8 cellular contexts compared by ENCODE assay signal in the genomic region with DNA sequence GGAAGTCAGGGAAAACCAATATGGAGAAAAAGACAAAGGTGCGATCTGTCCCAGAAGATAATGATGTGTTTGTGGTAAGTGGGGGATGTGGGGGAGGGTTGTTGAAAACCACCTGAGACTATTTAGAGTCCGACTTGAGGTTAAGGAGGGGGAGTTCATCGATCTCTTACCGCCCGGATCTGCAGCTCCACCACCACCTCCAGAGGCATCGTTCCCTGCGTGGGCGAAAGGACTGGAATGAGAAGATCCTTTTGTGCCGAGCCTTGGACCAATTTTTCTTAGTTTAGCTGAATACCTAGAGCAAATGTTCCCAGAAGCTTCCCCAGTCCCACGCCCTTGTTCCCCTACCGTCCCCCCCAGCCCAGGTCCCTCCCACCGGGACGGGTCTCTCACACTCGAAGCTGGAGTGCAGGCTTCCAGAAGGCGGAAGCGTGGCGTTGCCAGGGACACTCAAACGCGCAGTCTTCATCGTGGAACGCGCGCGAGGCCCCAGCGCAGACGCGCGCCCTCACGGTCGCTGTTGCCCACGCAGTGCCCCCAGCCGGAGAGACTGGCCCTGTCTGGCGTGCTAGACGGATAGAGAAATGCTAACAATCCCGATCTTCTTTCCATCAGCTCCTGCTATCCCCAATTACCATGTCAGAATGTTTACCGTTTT. TPM values are rescaled to one million over a fixed set of nuclear protein-coding genes. Genes with fewer than 3 reads are reported as not detected.
DNase-seq lines count a peak whose midpoint lies in the region; ATAC-seq, FAIRE-seq and TF ChIP-seq lines count a peak whose summit lies in the region.

Gene SPATA6L (minus strand): TSS at position 439 of the 658 bp plus-strand sequence. CDS start 230 bp downstream, at position 209.

- in situ Hi-C loops in ACHN (cut with HindIII; ENCODE audit: low pct_ligation_motif_present, low pct_unique_long_range_greater_than_20kb, low sequenced_read_pairs) = no loop called here
- in situ Hi-C loops in HepG2 (cut with HindIII; ENCODE audit: extremely low pct_ligation_motif_present, low pct_unique_long_range_greater_than_20kb) = loop anchor here (5.0 kb wide), 1 partner anchor 66 kb away; no protein-coding TSS in a partner anchor

- FAIRE-seq in GM19239 (lab: Jason Lieb, UNC) = peak; percentile 68
- no peak for FAIRE-seq in HepG2 (lab: Jason Lieb, UNC)

- peaks cover 12% of the 10 kb centered on the region for H3K79me2 ChIP-seq in HepG2 (ENCODE audit: insufficient read depth, low read length)

- CTCF ChIA-PET in HepG2 (lab: Yijun Ruan, JAX; ENCODE audit: low intra/inter-chr PET ratio, low total read pairs) = no interaction called here

- ATAC-seq in HepG2 = peak; percentile 6; the same call in 2 of the 3 replicates

- POLR2A ChIA-PET in HepG2 (lab: Yijun Ruan, JAX) = interaction anchor here (1.0 to 3.7 kb wide), 6 partner anchors 11 to 75 kb away, joined by 3 to 43 read pairs (median 10); partner anchors contain the start of genes AK3 and CDC37L1

- no peaks in the 10 kb centered on the region for H4K20me1 ChIP-seq in HepG2 (ENCODE audit: insufficient read depth, low read length)

- H3K9ac ChIP-seq in duodenal mucosa (ENCODE audit: low read depth in 1 of 2, low read length in 2 of 2) = peak within 1 kb of the TSS; percentile 72 to 78
- H3K9ac ChIP-seq in HepG2 (ENCODE audit: insufficient read depth, low read depth, low read length) = peak within 1 kb of the TSS; percentile 69

- H3K4me3 ChIP-seq in duodenal mucosa (ENCODE audit: low read depth in 1 of 2, low read length in 2 of 2) (peak within 1 kb of the TSS; percentile 83 to 85), HepG2 (replicated peaks in 1 of 3; ENCODE audit: insufficient read depth in 1 of 3, low read depth in 2 of 3, low read length in 3 of 3) (peak within 1 kb of the TSS; percentile 53 to 74 (median 62))

- H3K36me3 ChIP-seq in duodenal mucosa (ENCODE audit: control insufficient read depth in 1 of 2, insufficient read depth in 2 of 2, low read length in 2 of 2) (no peaks in the 10 kb centered on the region), HepG2 (replicated peaks in 1 of 2; ENCODE audit: control insufficient read depth in 1 of 2, insufficient read depth in 2 of 2, low read length in 2 of 2) (no peaks in the 10 kb centered on the region)

- intact Hi-C loops in HepG2 (cut with micrococcal nuclease; ENCODE audit: unreplicated experiment) = no loop called here

- peak; percentile 39 to 43; a peak in 1 of 4 replicates for TF ChIP-seq POLR2A in HepG2 (IDR thresholded peaks at IDR 0.05; ENCODE audit: insufficient read depth in 1 of 2, low read depth in 2 of 2, low read length in 2 of 2)

- peak; percentile 50 for TF ChIP-seq CTCF in HepG2 (CRISPR knock-in tag; IDR thresholded peaks at IDR 0.05)

- H3K9me3 ChIP-seq in duodenal mucosa (ENCODE audit: control insufficient read depth in 1 of 2, low read length in 2 of 2) (no peaks in the 10 kb centered on the region), HepG2 (ENCODE audit: low read length) (no peaks in the 10 kb centered on the region)

- H3K27me3 ChIP-seq in duodenal mucosa (ENCODE audit: control insufficient read depth in 1 of 2, insufficient read depth in 2 of 2, low read length in 2 of 2) (no peaks in the 10 kb centered on the region), HepG2 (ENCODE audit: control insufficient read depth in 1 of 2, insufficient read depth in 2 of 2, low read length in 2 of 2) (no peaks in the 10 kb centered on the region)

- peak; percentile 70 for DNase-seq in ACHN
- no peak for DNase-seq in GM19239 (ENCODE audit: insufficient read length, low spot score)
- DNase-seq in NCI-H2107 treated with DMSO at 0.1 percent for 48 hours (lab: John Stamatoyannopoulos, UW; ENCODE audit: unreplicated experiment) = peak; percentile 31
- peak; percentile 37 for DNase-seq in activated CD4-positive, alpha-beta T cell treated with anti-CD3 and anti-CD28 coated beads, Interleukin-2, amount 50 U/mL, for 1 hour
- peak; percentile 11 for DNase-seq in HepG2 (ENCODE audit: low spot score)
- DNase-seq in stimulated activated CD4-positive, alpha-beta T cell treated with anti-CD3 and anti-CD28 coated beads, Interleukin-4, amount 100 ng/mL, for 1 hour = peak; percentile 44
- no peak for DNase-seq in OCI-M2 (lab: John Stamatoyannopoulos, UW; ENCODE audit: unreplicated experiment)

- peak within 1 kb of the TSS; percentile 88 for H2AFZ ChIP-seq in HepG2 (ENCODE audit: low read length)

- TF ChIP-seq EP300 in HepG2 (IDR thresholded peaks at IDR 0.05; ENCODE audit: low read depth in 2 of 2, low read length in 2 of 2) = no peak
- no peak for TF ChIP-seq EP300 in HepG2 (CRISPR knock-in tag; IDR thresholded peaks at IDR 0.05; ENCODE audit: borderline replicate concordance)

- 9% methylated on average over 24 of the region's 36 CpGs for WGBS in HepG2 (ENCODE audit: low lambda C conversion rate)

- H3K4me1 ChIP-seq in duodenal mucosa (ENCODE audit: control insufficient read depth in 1 of 2, insufficient read depth in 2 of 2, low read length in 2 of 2) = peaks cover 38 to 42% of the 10 kb centered on the region in 2 donors
- peaks cover 43% of the 10 kb centered on the region for H3K4me1 ChIP-seq in HepG2 (ENCODE audit: insufficient read depth, low read length)

- 0 out of 2 replicates have a peak, but pooled peaks have one; percentile 17 for TF ChIP-seq RAD21 in HepG2 (CRISPR knock-in tag; IDR thresholded peaks at IDR 0.05)

- peak within 1 kb of the TSS; percentile 65 for H3K27ac ChIP-seq in duodenal mucosa (ENCODE audit: low read depth, low read length)
- peak within 1 kb of the TSS; percentile 25 for H3K27ac ChIP-seq in HepG2 (ENCODE audit: extremely low read length, insufficient read depth, low read length)

- no TSS peak for BruUV-seq in HepG2 (replicated peaks; lab: Mats Ljungman, UMichigan)

- peak within 1 kb of the TSS; percentile 88 for H3K4me2 ChIP-seq in HepG2 (ENCODE audit: low read depth, low read length)

TF ChIP-seq in HepG2, 621 proteins besides CTCF, POLR2A, EP300 and RAD21 (continues in another document):
- TF ChIP-seq ZNF747 (CRISPR knock-in tag; IDR thresholded peaks at IDR 0.05; ENCODE audit: borderline replicate concordance) = no peak
- TF ChIP-seq HNF1A (IDR thresholded peaks at IDR 0.05; ENCODE audit: low read depth) = no peak
- TF ChIP-seq HNF1A (CRISPR knock-in tag; IDR thresholded peaks at IDR 0.05; ENCODE audit: borderline replicate concordance) = peak; percentile 23; the same call in 1 of the 2 replicates
- no peak for TF ChIP-seq GABPA (IDR thresholded peaks at IDR 0.05; ENCODE audit: low read depth, low read length)
- TF ChIP-seq GABPA (CRISPR knock-in tag; IDR thresholded peaks at IDR 0.05; ENCODE audit: low read depth) = peak; percentile 45

RNA-seq across cellular contexts. Expression of gene SPATA6L, which starts in this region (rescaled TPM):
- total RNA-seq in HepG2 (2016; rRNA removed; fragmentation: Illumina TruSeq; extraction: Trizol) = 0.95 and 1.9 TPM in 2 replicates
- total RNA-seq in HepG2 (2016; cell fraction: cytosol; rRNA removed; fragmentation: Illumina TruSeq; extraction: Trizol; ENCODE audit: low read depth) = 2.9 and 3.9 TPM in 2 replicates
- total RNA-seq in HepG2 (2016; cell fraction: insoluble cytoplasmic fraction; rRNA removed; fragmentation: Illumina TruSeq; extraction: Trizol) = 0.40 and 1.9 TPM in 2 replicates
- 1.9 and 2.8 TPM in 2 replicates for total RNA-seq in HepG2 (2016; cell fraction: membrane; rRNA removed; fragmentation: Illumina TruSeq; extraction: Trizol)
- 3.1 and 4.5 TPM in 2 replicates for total RNA-seq in HepG2 (2016; cell fraction: nucleus; rRNA removed; fragmentation: Illumina TruSeq; extraction: Trizol)
- 0.73 and 1.1 TPM in 2 replicates for polyA plus RNA-seq in HepG2 (2011; rRNA removed)
- 0.30 and 0.41 TPM in 2 replicates for polyA plus RNA-seq in HepG2 (2011; cell fraction: cytosol; rRNA removed)
- 2.7 and 2.9 TPM in 2 replicates for polyA plus RNA-seq in HepG2 (2011; cell fraction: nucleus; rRNA removed)
- 0.80 and 0.83 TPM in 2 replicates for polyA plus RNA-seq in HepG2 (2012)
- 0.42 and 0.46 TPM in 2 replicates for polyA plus RNA-seq in HepG2 (2016; cell fraction: cytosol; fragmentation: Illumina TruSeq; extraction: Trizol; ENCODE audit: low read depth)
- polyA plus RNA-seq in HepG2 (2016; cell fraction: insoluble cytoplasmic fraction; fragmentation: Illumina TruSeq; extraction: Trizol; ENCODE audit: low read depth) = 0.25 and 0.74 TPM in 2 replicates
- 0.38 and 0.41 TPM in 2 replicates for polyA plus RNA-seq in HepG2 (2016; cell fraction: membrane; fragmentation: Illumina TruSeq; extraction: Trizol; ENCODE audit: low read depth)
- polyA plus RNA-seq in HepG2 (2016; cell fraction: nucleus; fragmentation: Illumina TruSeq; extraction: Trizol; ENCODE audit: insufficient read depth, low read depth) = 4.3 and 6.9 TPM in 2 replicates
- 1.2 TPM in 1 of 2 replicates, not detected in the other for polyA minus RNA-seq in HepG2 (2011; rRNA and poly(A)+ RNA removed; ENCODE audit: low replicate concordance)
- 0.35 TPM in 1 of 2 replicates, not detected in the other for polyA minus RNA-seq in HepG2 (2011; cell fraction: cytosol; rRNA and poly(A)+ RNA removed)
- polyA minus RNA-seq in HepG2 (2011; cell fraction: nucleus; rRNA and poly(A)+ RNA removed) = 7.2 and 8.8 TPM in 2 replicates

Comparison
In these comparisons a context has a peak if more than half of its experiments do, and no peak if none do; other contexts are left out.
1. DNase-seq: peak in ACHN (single experiment), NCI-H2107 treated with DMSO at 0.1 percent for 48 hours (single experiment), activated CD4-positive, alpha-beta T cell treated with anti-CD3 and anti-CD28 coated beads, Interleukin-2, amount 50 U/mL, for 1 hour (single experiment), HepG2 (single experiment) and stimulated activated CD4-positive, alpha-beta T cell treated with anti-CD3 and anti-CD28 coated beads, Interleukin-4, amount 100 ng/mL, for 1 hour (single experiment); none in GM19239 (single experiment) and OCI-M2 (single experiment).